In the genomic region with DNA sequence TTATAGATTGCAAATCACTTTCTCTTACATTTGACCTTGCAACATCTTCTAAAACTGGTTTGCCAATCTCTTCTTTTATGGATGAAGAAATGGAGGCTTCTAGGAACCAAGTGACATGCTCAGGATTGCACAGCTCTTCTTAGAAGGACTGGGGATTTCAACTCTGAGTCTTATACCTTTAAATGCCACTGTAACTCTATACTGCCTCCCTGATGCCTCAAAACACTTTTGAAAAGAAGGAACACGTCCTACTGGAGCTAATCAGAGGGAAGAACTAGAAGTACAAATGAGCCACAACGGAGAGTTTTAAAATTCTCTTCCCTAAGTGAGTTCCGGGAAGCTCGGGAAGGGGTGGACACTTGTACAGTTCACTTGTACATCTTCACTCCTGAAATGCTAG, we compare ENCODE assay signal across 9 cellular contexts. TPM values are rescaled to one million over a fixed set of nuclear protein-coding genes. Genes with fewer than 3 reads are reported as not detected.
A peak's percentile ranks its signal among the peaks of the same experiment; 100 is the strongest.
DNase-seq lines count a peak whose midpoint lies in the region; ATAC-seq, FAIRE-seq and TF ChIP-seq lines count a peak whose summit lies in the region.
"Had no signal": no experiment of that assay in that cellular context is flagged by ENCODE, and none has a peak within 500 bp of the region (broad histone marks: within the 10 kb centered on the region; RNA-seq: fewer than 3 reads in every experiment).

No MANE protein-coding gene starts in this region.

- H3K4me1 ChIP-seq in SJCRH30 = no peaks in the 10 kb centered on the region
- H3K4me1 ChIP-seq in psoas muscle = peaks cover 31% of the 10 kb centered on the region

- H3K27me3 ChIP-seq in SJCRH30 = no peaks in the 10 kb centered on the region
- no peaks in the 10 kb centered on the region for H3K27me3 ChIP-seq in psoas muscle (ENCODE audit: insufficient read depth in 3 of 3, low read length in 2 of 3)

- H3K36me3 ChIP-seq in SJCRH30 = no peaks in the 10 kb centered on the region
- H3K36me3 ChIP-seq in psoas muscle (ENCODE audit: insufficient read depth in 1 of 2, low read depth in 1 of 2) = no peaks in the 10 kb centered on the region

- WGBS in psoas muscle, 3 donors = 0 to 1% (median 0%) methylated on average over 4 of the region's 4 CpGs

- FAIRE-seq in G401.6 (lab: Jason Lieb, UNC) = peak; percentile 96
- FAIRE-seq: colon had no signal

- H3K9me3 ChIP-seq in SJCRH30 (replicated peaks) (no peaks in the 10 kb centered on the region), psoas muscle (no peaks in the 10 kb centered on the region)

- H3K4me3 ChIP-seq in SJCRH30 (peak overlapping the region; percentile 78), foreskin fibroblast (ENCODE audit: low read depth in 1 of 2, low read length in 2 of 2) (peak overlapping the region; percentile 82 to 86), psoas muscle (peak overlapping the region; percentile 94)

- peak; percentile 51 to 75 (median 64) for ATAC-seq in psoas muscle
- ATAC-seq in GM21367 (IDR thresholded peaks at IDR 0.05; ENCODE audit: unreplicated experiment) = no peak
- ATAC-seq in HG03439 (IDR thresholded peaks at IDR 0.05; ENCODE audit: unreplicated experiment) = no peak

- intact Hi-C loops in psoas muscle (cut with DNase I) = loop anchor here in 1 of 2 donors (5.0 kb wide), 1 partner anchor 49 kb away; no protein-coding TSS in a partner anchor

- DNase-seq in SJCRH30 = no peak
- DNase-seq in foreskin fibroblast = peak; percentile 40 to 64
- no peak for DNase-seq in psoas muscle
- no peak for DNase-seq in cerebellum (ENCODE audit: low spot score)
- DNase-seq in NCI-H187 treated with DMSO at 0.1 percent for 48 hours (lab: John Stamatoyannopoulos, UW) = no peak

- TF ChIP-seq CTCF in foreskin fibroblast (IDR thresholded peaks at IDR 0.05; ENCODE audit: low read depth, low read length) (no peak), psoas muscle (IDR thresholded peaks at IDR 0.05) (no peak)

- no peak overlapping the region for H3K27ac ChIP-seq in SJCRH30
- H3K27ac ChIP-seq in psoas muscle = peak overlapping the region; percentile 93

RNA-seq across cellular contexts. Expression of a gene that starts 1.0 kb away (rescaled TPM):
- 2.2 TPM in 2 replicates for total RNA-seq in SJCRH30 (2014; rRNA removed; shearing (Covaris generic))
- total RNA-seq in psoas muscle = 10 to 100 TPM; 48.2 to 98.1 (median 62.8) TPM
- polyA plus RNA-seq in psoas muscle = 10 to 100 TPM; 11.8 to 49.9 (median 29.0) TPM
- total RNA-seq in cerebellum = 2.0 TPM

Comparison
In these comparisons a context has a peak if more than half of its experiments do, and no peak if none do; other contexts are left out.
1. DNase-seq: peak in foreskin fibroblast (2 of 2); none in SJCRH30 (0 of 2), psoas muscle (0 of 2), cerebellum (single experiment) and NCI-H187 treated with DMSO at 0.1 percent for 48 hours (single experiment).
2. ATAC-seq: peak in psoas muscle (4 of 4); none in GM21367 (single experiment) and HG03439 (single experiment).
3. RNA of a gene that starts 1.0 kb away (total RNA-seq): 48.2 to 98.1 TPM in psoas muscle; 2.2 TPM in SJCRH30 and 2.0 TPM in cerebellum (single experiment); every median in the first group is over 10 times any median in the second.
4. Peak in every context shown above with its lines, with median percentiles within 50 percentile points of each other: H3K4me3 ChIP-seq.